ENCODE assay signal across 10 cellular contexts in genomic region chr9:72871685-72872084, GRCh38.
DNase-seq lines count a peak whose midpoint lies in the region; ATAC-seq and TF ChIP-seq lines count a peak whose summit lies in the region.
"Had no signal": no experiment of that assay in that cellular context is flagged by ENCODE, and none has a peak within 500 bp of the region (broad histone marks: within the 10 kb centered on the region; RNA-seq: fewer than 3 reads in every experiment).

No MANE protein-coding gene starts in this region.

- peaks cover 4% of the 10 kb centered on the region in 2 donors for H3K27me3 Mint-ChIP-seq in CD4-positive, alpha-beta memory T cell
- peaks cover 3 to 30% (median 16%) of the 10 kb centered on the region in 5 donors for H3K27me3 Mint-ChIP-seq in naive thymus-derived CD4-positive, alpha-beta T cell

- in situ Hi-C loops in GM13976 (cut with MboI; ENCODE audit: low sequenced_read_pairs, unreplicated experiment): no loop called here

- H4K20me1 ChIP-seq in OCI-LY3 (ENCODE audit: insufficient read depth, low read length): no peaks in the 10 kb centered on the region

- CTCF ChIA-PET in CD4-positive, alpha-beta memory T cell (lab: Charles Lee; ENCODE audit: partially characterized antibody): no interaction called here
- CTCF ChIA-PET in naive thymus-derived CD4-positive, alpha-beta T cell (lab: Charles Lee): no interaction called here

- no peaks in the 10 kb centered on the region for H3K36me3 ChIP-seq in OCI-LY3 (replicated peaks; ENCODE audit: low read depth, low read length)
- no peaks in the 10 kb centered on the region for H3K36me3 ChIP-seq in esophagus squamous epithelium
- no peaks in the 10 kb centered on the region for H3K36me3 ChIP-seq in CD4-positive, alpha-beta memory T cell (ENCODE audit: insufficient read depth, low read length)
- no peaks in the 10 kb centered on the region for H3K36me3 ChIP-seq in aorta (ENCODE audit: control insufficient read depth in 1 of 2, insufficient read depth in 2 of 2, low read length in 1 of 2)
- no peaks in the 10 kb centered on the region for H3K36me3 ChIP-seq in naive thymus-derived CD4-positive, alpha-beta T cell (ENCODE audit: control insufficient read depth in 2 of 3, insufficient read depth in 3 of 3, low read length in 3 of 3)

- no peak overlapping the region for H3K27ac ChIP-seq in OCI-LY3 (ENCODE audit: low read length)
- no peak overlapping the region for H3K27ac ChIP-seq in esophagus squamous epithelium
- H3K27ac ChIP-seq in CD4-positive, alpha-beta memory T cell (ENCODE audit: low read depth, low read length): no peak overlapping the region
- H3K27ac ChIP-seq in aorta (ENCODE audit: low read depth in 1 of 2, low read length in 2 of 2): no peak overlapping the region
- H3K27ac ChIP-seq in naive thymus-derived CD4-positive, alpha-beta T cell (ENCODE audit: low read depth, low read length): no peak overlapping the region
- H3K27ac ChIP-seq: SK-N-MC had no signal

- POLR2A ChIA-PET in CD4-positive, alpha-beta memory T cell (lab: Charles Lee; ENCODE audit: partially characterized antibody): no interaction called here
- POLR2A ChIA-PET in naive thymus-derived CD4-positive, alpha-beta T cell (lab: Charles Lee): no interaction called here

- DNase-seq in GM13976 (ENCODE audit: low spot score): no peak
- no peak for DNase-seq in esophagus squamous epithelium (lab: John Stamatoyannopoulos, UW)
- DNase-seq in sciatic nerve (ENCODE audit: low spot score): no peak
- no peak for DNase-seq in CD4-positive, alpha-beta memory T cell
- no peak for DNase-seq in aorta
- no peak for DNase-seq in naive thymus-derived CD4-positive, alpha-beta T cell
- DNase-seq: effector memory CD8-positive, alpha-beta T cell; GOT3 had no signal

- TF ChIP-seq POLR2A in esophagus squamous epithelium (IDR thresholded peaks at IDR 0.05): no peak

- H2AFZ ChIP-seq in OCI-LY3 (ENCODE audit: low read depth, low read length): no peak overlapping the region

- H3K9ac ChIP-seq in OCI-LY3 (ENCODE audit: low read length): no peak overlapping the region

- peaks cover 0 to 4% (median under 1%) of the 10 kb centered on the region in 8 donors for H3K9me3 Mint-ChIP-seq in CD4-positive, alpha-beta memory T cell
- peaks cover 0 to 9% (median 0%) of the 10 kb centered on the region in 11 donors for H3K9me3 Mint-ChIP-seq in naive thymus-derived CD4-positive, alpha-beta T cell

- H3K27me3 ChIP-seq in OCI-LY3 (ENCODE audit: low read depth, low read length) (no peaks in the 10 kb centered on the region), esophagus squamous epithelium (no peaks in the 10 kb centered on the region), aorta (ENCODE audit: control insufficient read depth in 1 of 2, insufficient read depth in 2 of 2, low read length in 1 of 2) (no peaks in the 10 kb centered on the region)
- no peaks in the 10 kb centered on the region for H3K27me3 ChIP-seq in CD4-positive, alpha-beta memory T cell (ENCODE audit: insufficient read depth, low read length)
- H3K27me3 ChIP-seq in naive thymus-derived CD4-positive, alpha-beta T cell (ENCODE audit: control insufficient read depth in 2 of 2, insufficient read depth in 2 of 2, low read length in 2 of 2): no peaks in the 10 kb centered on the region

- WGBS in esophagus squamous epithelium, 2 donors: 14 to 30% methylated on average over 3 of the region's 3 CpGs
- 29% methylated on average over 3 of the region's 3 CpGs for WGBS in aorta, 2 donors

- TF ChIP-seq CTCF in GM13976 (IDR thresholded peaks at IDR 0.05; ENCODE audit: borderline replicate concordance, control extremely low read depth, extremely low read depth, insufficient read depth, missing control alignments) (peak; percentile 7), OCI-LY3 (IDR thresholded peaks at IDR 0.05; ENCODE audit: low read depth, low read length) (peak; percentile 75), esophagus squamous epithelium (IDR thresholded peaks at IDR 0.05) (peak; percentile 11 to 73 (median 46))

- no peaks in the 10 kb centered on the region for H3K4me1 Mint-ChIP-seq in CD4-positive, alpha-beta memory T cell
- H3K4me1 Mint-ChIP-seq in naive thymus-derived CD4-positive, alpha-beta T cell: no peaks in the 10 kb centered on the region

- H3K9me3 ChIP-seq in OCI-LY3 (ENCODE audit: insufficient read depth, low read length) (no peaks in the 10 kb centered on the region), esophagus squamous epithelium (no peaks in the 10 kb centered on the region), aorta (ENCODE audit: control insufficient read depth, low read length) (no peaks in the 10 kb centered on the region)
- H3K9me3 ChIP-seq in CD4-positive, alpha-beta memory T cell (ENCODE audit: control insufficient read depth in 1 of 2, low read length in 2 of 2): no peaks in the 10 kb centered on the region
- no peaks in the 10 kb centered on the region for H3K9me3 ChIP-seq in naive thymus-derived CD4-positive, alpha-beta T cell (ENCODE audit: control insufficient read depth in 2 of 3, low read length in 3 of 3)

- intact Hi-C loops in esophagus squamous epithelium (cut with DNase I) (no loop called here), sciatic nerve (cut with DNase I) (no loop called here), aorta (cut with DNase I) (loop anchor here (5.0 to 10.0 kb wide), 2 partner anchors 73 to 151 kb away; no protein-coding TSS in a partner anchor)
- intact Hi-C loops in CD4-positive, alpha-beta memory T cell (cut with micrococcal nuclease): no loop called here
- intact Hi-C loops in naive thymus-derived CD4-positive, alpha-beta T cell (cut with micrococcal nuclease): loop anchor here (5.0 kb wide), 2 partner anchors 151 to 316 kb away; no protein-coding TSS in a partner anchor

- ATAC-seq in sciatic nerve (peak; percentile 33), aorta (ENCODE audit: low FRiP score) (no peak)
- no peak for ATAC-seq in naive thymus-derived CD4-positive, alpha-beta T cell
- ATAC-seq: effector memory CD8-positive, alpha-beta T cell had no signal

- no peak overlapping the region for H3K4me3 ChIP-seq in OCI-LY3 (ENCODE audit: low read length)
- peak overlapping the region in 1 of 4 donors; percentile 29 for H3K4me3 ChIP-seq in esophagus squamous epithelium
- H3K4me3 ChIP-seq in CD4-positive, alpha-beta memory T cell (ENCODE audit: low read length in 2 of 2): no peak overlapping the region
- no peak overlapping the region for H3K4me3 ChIP-seq in aorta (ENCODE audit: low read length in 2 of 2)
- H3K4me3 ChIP-seq in naive thymus-derived CD4-positive, alpha-beta T cell (ENCODE audit: low read length): no peak overlapping the region
- H3K4me3 ChIP-seq: SK-N-MC had no signal

- H3K4me1 ChIP-seq in OCI-LY3 (ENCODE audit: low read length): peaks cover 6% of the 10 kb centered on the region; the same call in 1 of the 2 replicates
- peaks cover 0 to 25% (median 3%) of the 10 kb centered on the region in 3 donors for H3K4me1 ChIP-seq in esophagus squamous epithelium
- no peaks in the 10 kb centered on the region for H3K4me1 ChIP-seq in CD4-positive, alpha-beta memory T cell (ENCODE audit: insufficient read depth, low read length)
- no peaks in the 10 kb centered on the region for H3K4me1 ChIP-seq in aorta (ENCODE audit: control insufficient read depth in 1 of 2, insufficient read depth in 2 of 2, low read length in 2 of 2)
- H3K4me1 ChIP-seq in naive thymus-derived CD4-positive, alpha-beta T cell (ENCODE audit: control insufficient read depth in 2 of 2, insufficient read depth in 2 of 2, low read length in 2 of 2): no peaks in the 10 kb centered on the region

- no peaks in the 10 kb centered on the region for H3K79me2 ChIP-seq in OCI-LY3 (ENCODE audit: low read length)

- no peaks in the 10 kb centered on the region for H3K36me3 Mint-ChIP-seq in CD4-positive, alpha-beta memory T cell
- H3K36me3 Mint-ChIP-seq in naive thymus-derived CD4-positive, alpha-beta T cell: no peaks in the 10 kb centered on the region

- H3K4me3 Mint-ChIP-seq in CD4-positive, alpha-beta memory T cell: no peak overlapping the region
- no peak overlapping the region for H3K4me3 Mint-ChIP-seq in naive thymus-derived CD4-positive, alpha-beta T cell
- H3K4me3 Mint-ChIP-seq: effector memory CD8-positive, alpha-beta T cell had no signal

- no peak overlapping the region for H3K27ac Mint-ChIP-seq in CD4-positive, alpha-beta memory T cell
- H3K27ac Mint-ChIP-seq in naive thymus-derived CD4-positive, alpha-beta T cell: no peak overlapping the region
- H3K27ac Mint-ChIP-seq: effector memory CD8-positive, alpha-beta T cell had no signal

- peak overlapping the region; percentile 7; the same call in 1 of the 2 replicates for H3K4me2 ChIP-seq in OCI-LY3 (ENCODE audit: low read length)

Comparison
In these comparisons a context has a peak if more than half of its experiments do, and no peak if none do; other contexts are left out.
1. CTCF ChIP-seq: peak in every context shown above with its lines; median percentile 75 in OCI-LY3; 46 in esophagus squamous epithelium; 7 in GM13976.
2. intact Hi-C loops: an anchor here in aorta (5.0 to 10.0 kb wide) and naive thymus-derived CD4-positive, alpha-beta T cell (5.0 kb wide); none called in esophagus squamous epithelium, sciatic nerve and CD4-positive, alpha-beta memory T cell.